12 cellular contexts compared by ENCODE assay signal in genomic region chr9:96398582-96399334, GRCh38. TPM values are rescaled to one million over a fixed set of nuclear protein-coding genes. Genes with fewer than 3 reads are reported as not detected.
DNase-seq lines count a peak whose midpoint lies in the region; ATAC-seq and FAIRE-seq lines count a peak whose summit lies in the region.
"Had no signal": no experiment of that assay in that cellular context is flagged by ENCODE, and none has a peak within 500 bp of the region (broad histone marks: within the 10 kb centered on the region; RNA-seq: fewer than 3 reads in every experiment).

No MANE protein-coding gene starts in this region.

- peaks cover 26% of the 10 kb centered on the region for H3K4me1 Mint-ChIP-seq in activated naive CD8-positive, alpha-beta T cell treated with anti-CD3 and anti-CD28 coated beads for 36 hours
- peaks cover 20 to 34% (median 28%) of the 10 kb centered on the region in 4 donors for H3K4me1 Mint-ChIP-seq in naive thymus-derived CD8-positive, alpha-beta T cell

- no peaks in the 10 kb centered on the region for H3K27me3 Mint-ChIP-seq in activated naive CD8-positive, alpha-beta T cell treated with anti-CD3 and anti-CD28 coated beads for 36 hours
- H3K27me3 Mint-ChIP-seq in naive thymus-derived CD8-positive, alpha-beta T cell, result no peaks in the 10 kb centered on the region

- DNase-seq in GM18507 (ENCODE audit: extremely low spot score, insufficient read length, low read depth), result no peak
- no peak for DNase-seq in activated naive CD8-positive, alpha-beta T cell treated with anti-CD3 and anti-CD28 coated beads for 36 hours
- DNase-seq in naive thymus-derived CD8-positive, alpha-beta T cell, result peak in 7 of 10 donors; percentile 12 to 62 (median 39)
- no peak for DNase-seq in OCI-M1 (lab: John Stamatoyannopoulos, UW)
- no peak for DNase-seq in NOMO-1 treated with DMSO at 0.1 percent for 48 hours (lab: John Stamatoyannopoulos, UW; ENCODE audit: unreplicated experiment)
- DNase-seq: mammary epithelial cell, NCI-H524 had no signal

- peak; percentile 55 for ATAC-seq in HG02759 (IDR thresholded peaks at IDR 0.05; ENCODE audit: unreplicated experiment)
- peak; percentile 93 to 95 for ATAC-seq in naive thymus-derived CD8-positive, alpha-beta T cell
- ATAC-seq in HG03565 (IDR thresholded peaks at IDR 0.05; ENCODE audit: unreplicated experiment), result no peak
- ATAC-seq in GM18520 (IDR thresholded peaks at IDR 0.05; ENCODE audit: unreplicated experiment), result no peak

- peaks cover 4% of the 10 kb centered on the region for H3K9me3 Mint-ChIP-seq in activated naive CD8-positive, alpha-beta T cell treated with anti-CD3 and anti-CD28 coated beads for 36 hours
- H3K9me3 Mint-ChIP-seq in naive thymus-derived CD8-positive, alpha-beta T cell, result peaks cover 0 to 12% (median 8%) of the 10 kb centered on the region in 9 donors

- H3K4me3 Mint-ChIP-seq in activated naive CD8-positive, alpha-beta T cell treated with anti-CD3 and anti-CD28 coated beads for 36 hours, result no peak overlapping the region
- peak overlapping the region; percentile 43 to 78 (median 66) for H3K4me3 Mint-ChIP-seq in naive thymus-derived CD8-positive, alpha-beta T cell

- peak overlapping the region; percentile 65 for H3K27ac Mint-ChIP-seq in activated naive CD8-positive, alpha-beta T cell treated with anti-CD3 and anti-CD28 coated beads for 36 hours
- H3K27ac Mint-ChIP-seq in naive thymus-derived CD8-positive, alpha-beta T cell, result peak overlapping the region; percentile 93 to 97 (median 96)

- FAIRE-seq in GM18507 (lab: Jason Lieb, UNC), result peak; percentile 33
- FAIRE-seq: endometrium, G401.6 had no signal

- POLR2A ChIA-PET in naive thymus-derived CD8-positive, alpha-beta T cell (lab: Charles Lee), result interaction anchor here (0.6 to 4.3 kb wide), 16 partner anchors 8 to 342 kb away, joined by 3 to 55 read pairs (median 10); partner anchors contain the start of genes HABP4, SLC35D2 and ZNF367

- H3K36me3 Mint-ChIP-seq in activated naive CD8-positive, alpha-beta T cell treated with anti-CD3 and anti-CD28 coated beads for 36 hours, result peaks cover 55% of the 10 kb centered on the region
- H3K36me3 Mint-ChIP-seq in naive thymus-derived CD8-positive, alpha-beta T cell, result peaks cover 8 to 15% (median 11%) of the 10 kb centered on the region in 3 donors

RNA-seq across cellular contexts. Expression of gene SLC35D2, which starts 15.2 kb away (rescaled TPM):
- 1 to 10 TPM in 1 of 2 experiments, under 1 TPM in 1; 0.80 to 1.5 TPM for total RNA-seq in activated naive CD8-positive, alpha-beta T cell treated with anti-CD3 and anti-CD28 coated beads for 36 hours
- total RNA-seq in naive thymus-derived CD8-positive, alpha-beta T cell, result 10 to 100 TPM; 25.4 to 25.6 TPM
- 10 to 100 TPM; 17.0 to 21.5 (median 20.0) TPM for polyA plus RNA-seq in naive thymus-derived CD8-positive, alpha-beta T cell

RNA-seq across cellular contexts. Expression of gene ZNF367, which starts 19.4 kb away (rescaled TPM):
- 10 to 100 TPM; 40.2 to 40.9 TPM for total RNA-seq in activated naive CD8-positive, alpha-beta T cell treated with anti-CD3 and anti-CD28 coated beads for 36 hours
- 1 to 10 TPM; 7.5 to 7.6 TPM for total RNA-seq in naive thymus-derived CD8-positive, alpha-beta T cell
- 1 to 10 TPM in 1 of 3 donors, under 1 TPM in 2; 0.82 to 2.2 (median 0.97) TPM for polyA plus RNA-seq in naive thymus-derived CD8-positive, alpha-beta T cell

RNA-seq across cellular contexts. Expression of gene HABP4, which starts 51.2 kb away (rescaled TPM):
- 1 to 10 TPM; 6.1 to 7.2 TPM for total RNA-seq in activated naive CD8-positive, alpha-beta T cell treated with anti-CD3 and anti-CD28 coated beads for 36 hours
- total RNA-seq in naive thymus-derived CD8-positive, alpha-beta T cell, result 10 to 100 TPM; 30.8 to 31.4 TPM
- polyA plus RNA-seq in naive thymus-derived CD8-positive, alpha-beta T cell, result 10 to 100 TPM; 13.5 to 31.8 (median 14.3) TPM

Comparison
In these comparisons a context has a peak if more than half of its experiments do, and no peak if none do; other contexts are left out.
1. DNase-seq: peak in naive thymus-derived CD8-positive, alpha-beta T cell (7 of 10); none in GM18507 (single experiment), activated naive CD8-positive, alpha-beta T cell treated with anti-CD3 and anti-CD28 coated beads for 36 hours (single experiment), OCI-M1 (single experiment) and NOMO-1 treated with DMSO at 0.1 percent for 48 hours (single experiment).
2. ATAC-seq: peak in HG02759 (single experiment) and naive thymus-derived CD8-positive, alpha-beta T cell (2 of 2); none in HG03565 (single experiment) and GM18520 (single experiment).
3. RNA of gene SLC35D2, which starts 15.2 kb away (total RNA-seq): 25.4 to 25.6 TPM in naive thymus-derived CD8-positive, alpha-beta T cell; 0.80 to 1.5 TPM in activated naive CD8-positive, alpha-beta T cell treated with anti-CD3 and anti-CD28 coated beads for 36 hours; every median in the first group is over 10 times any median in the second.
4. RNA of gene ZNF367, which starts 19.4 kb away (total RNA-seq): 40.2 to 40.9 TPM in activated naive CD8-positive, alpha-beta T cell treated with anti-CD3 and anti-CD28 coated beads for 36 hours; 7.5 to 7.6 TPM in naive thymus-derived CD8-positive, alpha-beta T cell; every median in the first group is over 4 times any median in the second.